Comparison of ENCODE assay signal across 3 cellular contexts in the genomic region with DNA sequence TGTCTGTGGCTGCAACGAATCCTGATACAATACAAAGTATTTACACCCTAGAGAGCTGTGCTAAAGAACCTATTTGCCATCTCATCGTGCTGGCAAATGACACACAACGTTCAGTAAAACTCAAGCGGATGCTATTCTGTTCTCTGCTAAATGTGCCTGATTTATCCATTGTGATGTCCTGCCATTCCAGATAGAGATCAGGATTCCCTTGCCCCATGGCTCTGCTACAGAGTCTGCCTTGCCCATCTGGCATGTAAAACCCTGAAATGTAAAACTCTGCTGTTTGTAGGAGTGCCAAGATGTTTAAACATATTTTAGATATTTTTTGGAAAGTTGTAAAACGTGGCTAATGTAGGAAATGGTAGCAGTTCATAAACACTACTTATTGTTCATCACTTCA.
TF ChIP-seq lines count a peak whose summit lies in the region.

No MANE protein-coding gene starts in this region.

TF ChIP-seq in SK-N-SH, 30 proteins besides CTCF, POLR2A, EP300 and RAD21:
- TF ChIP-seq GATA2 (CRISPR knock-in tag; IDR thresholded peaks at IDR 0.05) (peak; percentile 71), RXRA (IDR thresholded peaks at IDR 0.05; ENCODE audit: borderline replicate concordance, low read depth) (no peak), RCOR1 (IDR thresholded peaks at IDR 0.05; ENCODE audit: low read length) (0 out of 2 replicates have a peak, but pooled peaks have one; percentile 31), SMC3 (IDR thresholded peaks at IDR 0.05; ENCODE audit: low read depth, low read length) (no peak), JUND (IDR thresholded peaks at IDR 0.05) (no peak)
TF ChIP-seq in SK-N-SH: peak in this region for 2.

TF ChIP-seq in SK-N-SH treated with all-trans-retinoic acid at 6 μM for 48 hours, 23 proteins besides CTCF, POLR2A, EP300 and RAD21:
- TF ChIP-seq, protein P1, sequence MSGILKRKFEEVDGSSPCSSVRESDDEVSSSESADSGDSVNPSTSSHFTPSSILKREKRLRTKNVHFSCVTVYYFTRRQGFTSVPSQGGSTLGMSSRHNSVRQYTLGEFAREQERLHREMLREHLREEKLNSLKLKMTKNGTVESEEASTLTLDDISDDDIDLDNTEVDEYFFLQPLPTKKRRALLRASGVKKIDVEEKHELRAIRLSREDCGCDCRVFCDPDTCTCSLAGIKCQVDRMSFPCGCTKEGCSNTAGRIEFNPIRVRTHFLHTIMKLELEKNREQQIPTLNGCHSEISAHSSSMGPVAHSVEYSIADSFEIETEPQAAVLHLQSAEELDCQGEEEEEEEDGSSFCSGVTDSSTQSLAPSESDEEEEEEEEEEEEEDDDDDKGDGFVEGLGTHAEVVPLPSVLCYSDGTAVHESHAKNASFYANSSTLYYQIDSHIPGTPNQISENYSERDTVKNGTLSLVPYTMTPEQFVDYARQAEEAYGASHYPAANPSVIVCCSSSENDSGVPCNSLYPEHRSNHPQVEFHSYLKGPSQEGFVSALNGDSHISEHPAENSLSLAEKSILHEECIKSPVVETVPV (CRISPR knock-in tag; IDR thresholded peaks at IDR 0.05) = no peak
- TF ChIP-seq ZFP3 (CRISPR knock-in tag; IDR thresholded peaks at IDR 0.05) = no peak

TF ChIP-seq in H1, 55 proteins besides CTCF, POLR2A, EP300 and RAD21:
- TF ChIP-seq JUND (IDR thresholded peaks at IDR 0.05; ENCODE audit: low read length) (no peak), CHD1 (IDR thresholded peaks at IDR 0.05; ENCODE audit: low read depth, low read length) (no peak), TEAD4 (IDR thresholded peaks at IDR 0.05; ENCODE audit: low read depth, low read length) (no peak), SRF (IDR thresholded peaks at IDR 0.05; ENCODE audit: low read depth, low read length) (no peak)
